8 cellular contexts compared by ENCODE assay signal in genomic region chr14:50944647-50945413, GRCh38. TPM values are rescaled to one million over a fixed set of nuclear protein-coding genes. Genes with fewer than 3 reads are reported as not detected.
DNase-seq lines count a peak whose midpoint lies in the region; ATAC-seq and TF ChIP-seq lines count a peak whose summit lies in the region.

No MANE protein-coding gene starts in this region.

- WGBS in lung, 2 donors: 8 to 12% methylated on average over 28 to 29 of the region's 29 CpGs
- 9 to 11% methylated on average over 21 to 24 of the region's 29 CpGs for WGBS in thyroid gland, 2 donors

- H3K4me1 ChIP-seq in PC-9 (replicated peaks; ENCODE audit: insufficient read depth) (peaks cover 7% of the 10 kb centered on the region; the same call in 1 of the 2 replicates), lung (ENCODE audit: control insufficient read depth in 2 of 2, insufficient read depth in 2 of 2, low read length in 2 of 2) (peaks cover 0 to 6% of the 10 kb centered on the region in 2 donors), thyroid gland (no peaks in the 10 kb centered on the region)

- CTCF ChIA-PET in PC-9 (lab: Charles Lee): interaction anchor here (0.9 to 1.7 kb wide), 2 partner anchors 10 to 17 kb away, joined by 3 to 4 read pairs; no protein-coding TSS in a partner anchor

- no peaks in the 10 kb centered on the region for H4K20me1 ChIP-seq in PC-9 (ENCODE audit: insufficient read depth)

- no peaks in the 10 kb centered on the region for H3K9me2 ChIP-seq in PC-9 (ENCODE audit: insufficient read depth)

- H3K27ac ChIP-seq in PC-9 (peak overlapping the region; percentile 76), coronary artery (peak overlapping the region; percentile 33 to 81), lung (ENCODE audit: low read depth in 1 of 2, low read length in 1 of 2) (peak overlapping the region; percentile 71 to 86), thyroid gland (peak overlapping the region in 2 of 3 donors; percentile 72 to 74)

- TSS peak; percentile 61 for BruUV-seq in PC-9 (replicated peaks; lab: Mats Ljungman, UMichigan)

- POLR2A ChIA-PET in PC-9 (lab: Charles Lee; ENCODE audit: unreplicated experiment): interaction anchor here (0.7 kb wide), 2 partner anchors 282 to 1132 kb away, joined by 3 read pairs; no protein-coding TSS in a partner anchor

- no peak for TF ChIP-seq CTCF in PC-9 (conservative IDR thresholded peaks at IDR 0.05)
- TF ChIP-seq CTCF in coronary artery (IDR thresholded peaks at IDR 0.05): no peak
- no peak for TF ChIP-seq CTCF in lung (IDR thresholded peaks at IDR 0.05; ENCODE audit: control extremely low read depth, extremely low read depth)
- no peak for TF ChIP-seq CTCF in thyroid gland (IDR thresholded peaks at IDR 0.05)

- ATAC-seq in HG03442 (IDR thresholded peaks at IDR 0.05; ENCODE audit: unreplicated experiment): peak; percentile 10
- peak; percentile 67 for ATAC-seq in lung (ENCODE audit: insufficient read depth, low FRiP score)
- ATAC-seq in GM21367 (IDR thresholded peaks at IDR 0.05; ENCODE audit: unreplicated experiment): no peak

- no peaks in the 10 kb centered on the region for H3K9me3 ChIP-seq in PC-9 (ENCODE audit: insufficient read depth, low read depth)
- H3K9me3 ChIP-seq in lung (ENCODE audit: control insufficient read depth in 2 of 2, insufficient read depth in 1 of 2, low read length in 1 of 2): peaks cover 0 to 1% of the 10 kb centered on the region in 2 donors
- no peaks in the 10 kb centered on the region for H3K9me3 ChIP-seq in thyroid gland

- H2AFZ ChIP-seq in PC-9: peak overlapping the region; percentile 96

- H3F3A ChIP-seq in PC-9 (ENCODE audit: insufficient read depth, low read depth): peaks cover 13% of the 10 kb centered on the region; the same call in 1 of the 2 replicates

- peak; percentile 59 for DNase-seq in activated CD8-positive, alpha-beta memory T cell treated with anti-CD3 and anti-CD28 coated beads for 24 hours
- DNase-seq in activated CD8-positive, alpha-beta memory T cell treated with anti-CD3 and anti-CD28 coated beads, Interleukin-2, amount 50 U/mL, for 4 hours: no peak
- DNase-seq in PC-9 (peak in 1 of 2 experiments; percentile 77), coronary artery (ENCODE audit: low spot score) (peak; percentile 78), lung (ENCODE audit: low spot score) (peak; percentile 39), thyroid gland (peak; percentile 55 to 57)

- H3K4me2 ChIP-seq in PC-9: peak overlapping the region; percentile 92

- H3K36me3 ChIP-seq in PC-9 (ENCODE audit: low read depth) (no peaks in the 10 kb centered on the region), lung (ENCODE audit: control insufficient read depth in 2 of 2, insufficient read depth in 2 of 2, low read length in 2 of 2) (no peaks in the 10 kb centered on the region), thyroid gland (no peaks in the 10 kb centered on the region)

- H3K27me3 ChIP-seq in PC-9 (ENCODE audit: insufficient read depth, low read depth) (no peaks in the 10 kb centered on the region), lung (ENCODE audit: control insufficient read depth, insufficient read depth) (no peaks in the 10 kb centered on the region), thyroid gland (no peaks in the 10 kb centered on the region)

- H3K79me2 ChIP-seq in PC-9 (ENCODE audit: low read depth): peaks cover 18% of the 10 kb centered on the region

- TF ChIP-seq POLR2A in thyroid gland (IDR thresholded peaks at IDR 0.05): no peak

- intact Hi-C loops in PC-9 (cut with micrococcal nuclease; ENCODE audit: unreplicated experiment) (loop anchor here (5.0 kb wide), 1 partner anchor 837 kb away; no protein-coding TSS in a partner anchor), thyroid gland (cut with DNase I) (no loop called here)

- H3K4me3 ChIP-seq in PC-9 (peak overlapping the region; percentile 93), coronary artery (peak overlapping the region; percentile 82), lung (peak overlapping the region; percentile 82), thyroid gland (replicated peaks in 1 of 3) (peak overlapping the region; percentile 64 to 88 (median 71))

RNA-seq across cellular contexts. Expression of gene PYGL, which starts 0.5 kb away (rescaled TPM):
- total RNA-seq in PC-9 (2021): 75.6 and 84.2 TPM in 2 replicates
- 10 to 100 TPM; 41.2 to 49.4 TPM for total RNA-seq in lung
- 10 to 100 TPM; 18.7 to 85.4 TPM for polyA plus RNA-seq in lung
- total RNA-seq in thyroid gland: 10 to 100 TPM; 17.8 to 24.8 (median 22.4) TPM
